In genomic region chr1:159839135-159839849, GRCh38 we compare ENCODE assay signal across 1 cellular context.
TF ChIP-seq lines count a peak whose summit lies in the region.

No MANE protein-coding gene starts in this region.

TF ChIP-seq in HepG2, 621 proteins besides CTCF, POLR2A, EP300 and RAD21:
- TF ChIP-seq, protein P1, sequence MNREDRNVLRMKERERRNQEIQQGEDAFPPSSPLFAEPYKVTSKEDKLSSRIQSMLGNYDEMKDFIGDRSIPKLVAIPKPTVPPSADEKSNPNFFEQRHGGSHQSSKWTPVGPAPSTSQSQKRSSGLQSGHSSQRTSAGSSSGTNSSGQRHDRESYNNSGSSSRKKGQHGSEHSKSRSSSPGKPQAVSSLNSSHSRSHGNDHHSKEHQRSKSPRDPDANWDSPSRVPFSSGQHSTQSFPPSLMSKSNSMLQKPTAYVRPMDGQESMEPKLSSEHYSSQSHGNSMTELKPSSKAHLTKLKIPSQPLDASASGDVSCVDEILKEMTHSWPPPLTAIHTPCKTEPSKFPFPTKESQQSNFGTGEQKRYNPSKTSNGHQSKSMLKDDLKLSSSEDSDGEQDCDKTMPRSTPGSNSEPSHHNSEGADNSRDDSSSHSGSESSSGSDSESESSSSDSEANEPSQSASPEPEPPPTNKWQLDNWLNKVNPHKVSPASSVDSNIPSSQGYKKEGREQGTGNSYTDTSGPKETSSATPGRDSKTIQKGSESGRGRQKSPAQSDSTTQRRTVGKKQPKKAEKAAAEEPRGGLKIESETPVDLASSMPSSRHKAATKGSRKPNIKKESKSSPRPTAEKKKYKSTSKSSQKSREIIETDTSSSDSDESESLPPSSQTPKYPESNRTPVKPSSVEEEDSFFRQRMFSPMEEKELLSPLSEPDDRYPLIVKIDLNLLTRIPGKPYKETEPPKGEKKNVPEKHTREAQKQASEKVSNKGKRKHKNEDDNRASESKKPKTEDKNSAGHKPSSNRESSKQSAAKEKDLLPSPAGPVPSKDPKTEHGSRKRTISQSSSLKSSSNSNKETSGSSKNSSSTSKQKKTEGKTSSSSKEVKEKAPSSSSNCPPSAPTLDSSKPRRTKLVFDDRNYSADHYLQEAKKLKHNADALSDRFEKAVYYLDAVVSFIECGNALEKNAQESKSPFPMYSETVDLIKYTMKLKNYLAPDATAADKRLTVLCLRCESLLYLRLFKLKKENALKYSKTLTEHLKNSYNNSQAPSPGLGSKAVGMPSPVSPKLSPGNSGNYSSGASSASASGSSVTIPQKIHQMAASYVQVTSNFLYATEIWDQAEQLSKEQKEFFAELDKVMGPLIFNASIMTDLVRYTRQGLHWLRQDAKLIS (CRISPR knock-in tag; IDR thresholded peaks at IDR 0.05) = no peak
- no peak for TF ChIP-seq TBX2 (CRISPR knock-in tag; IDR thresholded peaks at IDR 0.05; ENCODE audit: borderline replicate concordance)
- no peak for TF ChIP-seq CAMTA2 (CRISPR knock-in tag; IDR thresholded peaks at IDR 0.05; ENCODE audit: borderline replicate concordance)
- TF ChIP-seq PITX1 (CRISPR knock-in tag; IDR thresholded peaks at IDR 0.05) = no peak
- no peak for TF ChIP-seq ZFP36L1 (CRISPR knock-in tag; IDR thresholded peaks at IDR 0.05)
- TF ChIP-seq RFX5 (IDR thresholded peaks at IDR 0.05; ENCODE audit: low read depth, low read length) = no peak
- no peak for TF ChIP-seq TEAD2 (CRISPR knock-in tag; IDR thresholded peaks at IDR 0.05)
- no peak for TF ChIP-seq MIXL1 (CRISPR knock-in tag; IDR thresholded peaks at IDR 0.05)
- TF ChIP-seq SP1 (IDR thresholded peaks at IDR 0.05) = no peak
- no peak for TF ChIP-seq SP1 (CRISPR knock-in tag; IDR thresholded peaks at IDR 0.05)
- TF ChIP-seq MEIS1 (CRISPR knock-in tag; IDR thresholded peaks at IDR 0.05; ENCODE audit: borderline replicate concordance) = no peak
- TF ChIP-seq HDAC6 (IDR thresholded peaks at IDR 0.05; ENCODE audit: low read depth, low read length) = no peak
- no peak for TF ChIP-seq HIVEP1 (CRISPR knock-in tag; IDR thresholded peaks at IDR 0.05)
- no peak for TF ChIP-seq ARID3A (IDR thresholded peaks at IDR 0.05; ENCODE audit: low read depth, low read length)
- TF ChIP-seq ZNF280B (CRISPR knock-in tag; IDR thresholded peaks at IDR 0.05; ENCODE audit: borderline replicate concordance) = no peak
- TF ChIP-seq MBD4 (IDR thresholded peaks at IDR 0.05; ENCODE audit: borderline replicate concordance, low read length) = no peak
- no peak for TF ChIP-seq MZF1 (CRISPR knock-in tag; IDR thresholded peaks at IDR 0.05; ENCODE audit: borderline replicate concordance)
- TF ChIP-seq HNF4A (CRISPR knock-in tag; IDR thresholded peaks at IDR 0.05) = no peak
